Comparison of ENCODE assay signal across 21 cellular contexts in the genomic region with DNA sequence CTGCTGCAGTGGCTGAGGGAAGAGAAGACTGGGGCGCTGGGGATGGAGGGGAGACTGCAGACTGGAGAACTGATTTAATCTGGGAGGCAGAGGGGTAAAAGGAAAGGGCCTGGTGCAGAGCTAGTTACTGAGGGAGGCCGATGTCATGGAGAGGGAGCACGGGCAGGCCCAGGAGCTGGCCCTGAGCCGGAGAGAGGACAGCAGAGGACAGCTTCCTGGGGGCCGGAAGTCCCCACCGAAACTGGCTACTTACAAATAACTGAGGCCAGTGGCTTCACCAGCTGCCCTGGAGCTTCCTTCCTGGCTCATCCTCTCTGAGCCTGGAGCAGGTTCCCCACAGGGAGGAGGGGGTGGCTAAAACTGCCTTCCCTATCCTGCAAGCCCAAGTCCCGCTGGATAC. TPM values are rescaled to one million over a fixed set of nuclear protein-coding genes. Genes with fewer than 3 reads are reported as not detected.
"Had no signal": no experiment of that assay in that cellular context is flagged by ENCODE, and none has a peak within 500 bp of the region (broad histone marks: within the 10 kb centered on the region; RNA-seq: fewer than 3 reads in every experiment).

No MANE protein-coding gene starts in this region.

- H3K27ac Mint-ChIP-seq: activated naive CD4-positive, alpha-beta T cell treated with anti-CD3 and anti-CD28 coated beads, Interleukin-2, amount 10 ng/mL, durations not matched to agents 7 days and 5 days; activated naive CD8-positive, alpha-beta T cell treated with anti-CD3 and anti-CD28 coated beads for 36 hours had no signal

- H3K4me3 Mint-ChIP-seq: activated naive CD8-positive, alpha-beta T cell treated with anti-CD3 and anti-CD28 coated beads for 36 hours; activated T-cell treated with anti-CD3 and anti-CD28 coated beads, Interleukin-2, amount 50 U/mL, for 4 hours had no signal

- H3K9me3 Mint-ChIP-seq: activated naive CD4-positive, alpha-beta T cell treated with anti-CD3 and anti-CD28 coated beads, Interleukin-2, amount 10 ng/mL, durations not matched to agents 7 days and 5 days; activated naive CD8-positive, alpha-beta T cell treated with anti-CD3 and anti-CD28 coated beads for 36 hours; activated T-cell treated with anti-CD3 and anti-CD28 coated beads, Interleukin-2, amount 50 U/mL, for 4 hours had no signal

- H3K27ac ChIP-seq: Peyer's patch, SJSA1 had no signal

- H3K4me1 ChIP-seq: Peyer's patch, SJSA1 had no signal

- H3K27me3 Mint-ChIP-seq: activated naive CD4-positive, alpha-beta T cell treated with anti-CD3 and anti-CD28 coated beads, Interleukin-2, amount 10 ng/mL, durations not matched to agents 7 days and 5 days; activated naive CD8-positive, alpha-beta T cell treated with anti-CD3 and anti-CD28 coated beads for 36 hours had no signal

- ATAC-seq: activated CD4-positive, CD25-positive, alpha-beta regulatory T cell treated with anti-CD3 and anti-CD28 coated beads, Interleukin-2, amount 50 U/mL, for 24 hours; activated T-cell treated with anti-CD3 and anti-CD28 coated beads, Interleukin-2, amount 50 U/mL, for 4 hours; SK-N-SH treated with all-trans-retinoic acid at 6 μM for 48 hours had no signal

- H3K9me3 ChIP-seq: SJSA1 had no signal

- DNase-seq: activated CD4-positive, alpha-beta T cell treated with anti-CD3 and anti-CD28 coated beads for 48 hours; activated CD4-positive, alpha-beta T cell treated with anti-CD3 and anti-CD28 coated beads, Interleukin-2, amount 50 U/mL, for 4 hours; activated CD8-positive, alpha-beta memory T cell treated with anti-CD3 and anti-CD28 coated beads for 24 hours; activated gamma-delta T cell; activated naive CD4-positive, alpha-beta T cell treated with anti-CD3 and anti-CD28 coated beads, Interleukin-2, amount 10 ng/mL, durations not matched to agents 7 days and 5 days; activated naive CD8-positive, alpha-beta T cell treated with anti-CD3 and anti-CD28 coated beads for 36 hours; activated T-cell treated with anti-CD3 and anti-CD28 coated beads, Interleukin-2, amount 50 U/mL, for 4 hours; Kasumi-1; KBM-7; NCI-H1105 treated with DMSO at 0.1 percent for 48 hours; NCI-H1436 treated with DMSO at 0.1 percent for 48 hours; NCI-H187; NCI-H2081; NCI-H510A treated with DMSO at 0.1 percent for 48 hours; NCI-H69; SHP77; SW 1271 had no signal

- H3K27me3 ChIP-seq: Peyer's patch had no signal

- H3K4me3 ChIP-seq: Peyer's patch, SJSA1 had no signal

RNA-seq across cellular contexts. Expression of gene NSG1, which starts 26.9 kb away (rescaled TPM):
- total RNA-seq: SJSA1 had no signal
